ENCODE assay signal across 1 cellular context in the genomic region with DNA sequence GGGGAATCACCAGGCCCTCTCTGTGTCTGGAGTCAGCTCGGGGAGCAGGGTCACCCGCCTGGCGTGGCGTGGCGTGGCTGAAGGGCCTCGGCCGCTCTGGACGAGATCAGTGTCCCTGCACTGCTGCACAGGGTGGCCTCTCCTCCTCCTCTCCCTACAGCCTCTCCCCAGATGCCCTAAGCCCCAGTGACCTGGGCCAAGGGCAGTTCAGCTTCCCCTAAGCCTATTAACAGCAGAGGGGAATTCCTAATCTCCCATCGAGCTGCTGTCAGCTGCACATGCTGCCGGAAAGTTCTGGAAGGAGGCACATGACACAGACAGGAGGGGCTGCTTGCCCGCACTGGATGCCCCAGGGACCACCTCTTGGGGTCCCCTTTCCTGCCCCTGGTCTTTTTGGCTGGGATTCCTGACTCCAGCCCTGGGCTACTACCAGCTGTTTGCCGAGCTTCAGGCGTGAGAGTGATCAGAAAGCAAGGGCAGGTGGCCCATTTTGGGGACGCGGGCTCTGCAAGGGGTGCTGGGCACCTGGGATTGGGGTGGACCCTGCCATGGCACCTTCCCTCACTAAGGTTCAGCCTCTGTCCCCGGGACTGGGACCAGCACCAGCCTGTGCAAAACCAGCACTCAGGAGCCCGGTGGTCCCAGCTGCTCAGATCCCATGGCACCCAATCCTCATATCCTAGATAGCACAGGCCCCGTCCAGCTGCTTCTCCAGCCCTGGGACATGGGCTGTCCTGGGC.
TF ChIP-seq lines count a peak whose summit lies in the region.

No MANE protein-coding gene starts in this region.

TF ChIP-seq in IMR-90, 13 proteins besides CTCF, POLR2A, EP300 and RAD21:
- TF ChIP-seq SMC3 (IDR thresholded peaks at IDR 0.05; ENCODE audit: low read depth, low read length), result no peak
- no peak for TF ChIP-seq MXI1 (IDR thresholded peaks at IDR 0.05; ENCODE audit: borderline replicate concordance, low read depth, low read length)
- TF ChIP-seq CHD1 (IDR thresholded peaks at IDR 0.05; ENCODE audit: low read depth, low read length), result no peak
- TF ChIP-seq, protein P1, sequence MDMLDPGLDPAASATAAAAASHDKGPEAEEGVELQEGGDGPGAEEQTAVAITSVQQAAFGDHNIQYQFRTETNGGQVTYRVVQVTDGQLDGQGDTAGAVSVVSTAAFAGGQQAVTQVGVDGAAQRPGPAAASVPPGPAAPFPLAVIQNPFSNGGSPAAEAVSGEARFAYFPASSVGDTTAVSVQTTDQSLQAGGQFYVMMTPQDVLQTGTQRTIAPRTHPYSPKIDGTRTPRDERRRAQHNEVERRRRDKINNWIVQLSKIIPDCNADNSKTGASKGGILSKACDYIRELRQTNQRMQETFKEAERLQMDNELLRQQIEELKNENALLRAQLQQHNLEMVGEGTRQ (IDR thresholded peaks at IDR 0.05; ENCODE audit: low read depth, low read length), result no peak
- no peak for TF ChIP-seq FOS (IDR thresholded peaks at IDR 0.05; ENCODE audit: low read depth, low read length)
- no peak for TF ChIP-seq NFE2L2 (IDR thresholded peaks at IDR 0.05; ENCODE audit: low read depth, low read length)
- no peak for TF ChIP-seq RFX5 (IDR thresholded peaks at IDR 0.05; ENCODE audit: low read depth, low read length)
- TF ChIP-seq MAZ (IDR thresholded peaks at IDR 0.05; ENCODE audit: borderline replicate concordance, low read depth, low read length), result no peak
- TF ChIP-seq CEBPB (IDR thresholded peaks at IDR 0.05; ENCODE audit: low read depth, low read length), result no peak
- TF ChIP-seq, protein P2, sequence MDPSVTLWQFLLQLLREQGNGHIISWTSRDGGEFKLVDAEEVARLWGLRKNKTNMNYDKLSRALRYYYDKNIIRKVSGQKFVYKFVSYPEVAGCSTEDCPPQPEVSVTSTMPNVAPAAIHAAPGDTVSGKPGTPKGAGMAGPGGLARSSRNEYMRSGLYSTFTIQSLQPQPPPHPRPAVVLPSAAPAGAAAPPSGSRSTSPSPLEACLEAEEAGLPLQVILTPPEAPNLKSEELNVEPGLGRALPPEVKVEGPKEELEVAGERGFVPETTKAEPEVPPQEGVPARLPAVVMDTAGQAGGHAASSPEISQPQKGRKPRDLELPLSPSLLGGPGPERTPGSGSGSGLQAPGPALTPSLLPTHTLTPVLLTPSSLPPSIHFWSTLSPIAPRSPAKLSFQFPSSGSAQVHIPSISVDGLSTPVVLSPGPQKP (IDR thresholded peaks at IDR 0.05; ENCODE audit: borderline replicate concordance, low read depth, low read length), result no peak
- no peak for TF ChIP-seq BHLHE40 (IDR thresholded peaks at IDR 0.05; ENCODE audit: low read depth, low read length)
- TF ChIP-seq RCOR1 (IDR thresholded peaks at IDR 0.05; ENCODE audit: insufficient replicate concordance, low read length), result no peak
- TF ChIP-seq MAFK (IDR thresholded peaks at IDR 0.05; ENCODE audit: low read depth, low read length), result no peak
